8 cellular contexts compared by ENCODE assay signal in the genomic region with DNA sequence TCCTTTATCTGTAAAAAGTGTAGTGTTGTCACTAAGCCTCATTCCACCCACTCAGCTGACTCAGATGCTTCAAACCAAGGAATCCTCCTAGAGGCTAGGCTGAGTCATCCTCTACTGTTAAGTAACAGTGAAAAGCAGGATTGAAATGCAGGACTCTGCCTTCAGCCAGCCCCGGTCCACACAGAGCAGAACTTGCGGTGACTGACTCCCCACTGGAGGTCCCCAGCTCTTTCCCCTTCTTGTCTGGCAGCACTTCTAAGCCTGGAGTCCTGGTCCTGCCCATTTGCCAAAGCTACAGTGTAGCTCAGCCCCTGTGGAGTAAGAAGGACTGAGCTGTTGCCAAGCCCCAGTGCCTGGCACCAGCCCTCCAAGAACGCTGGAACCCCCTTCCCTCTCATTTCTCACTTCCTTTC. TPM values are rescaled to one million over a fixed set of nuclear protein-coding genes. Genes with fewer than 3 reads are reported as not detected.
DNase-seq lines count a peak whose midpoint lies in the region; ATAC-seq and TF ChIP-seq lines count a peak whose summit lies in the region.

No MANE protein-coding gene starts in this region.

- CTCF ChIA-PET in CD4-positive, alpha-beta T cell (lab: Charles Lee): no interaction called here

- H3K27me3 Mint-ChIP-seq in CD4-positive, alpha-beta T cell: peaks cover 5% of the 10 kb centered on the region

- H3K27ac ChIP-seq in CD4-positive, alpha-beta T cell (ENCODE audit: low read depth, low read length): no peak overlapping the region
- no peak overlapping the region for H3K27ac ChIP-seq in effector memory CD4-positive, alpha-beta T cell (ENCODE audit: insufficient read depth, low read length, poor library complexity, severe bottlenecking)
- no peak overlapping the region for H3K27ac ChIP-seq in SJCRH30

- no peak for TF ChIP-seq CTCF in epithelial cell of proximal tubule (conservative IDR thresholded peaks at IDR 0.05; ENCODE audit: low read depth, low read length)
- TF ChIP-seq CTCF in omental fat pad (IDR thresholded peaks at IDR 0.05): no peak
- no peak for TF ChIP-seq CTCF in CD4-positive, alpha-beta T cell (IDR thresholded peaks at IDR 0.05)

- H3K4me1 Mint-ChIP-seq in CD4-positive, alpha-beta T cell (ENCODE audit: low read depth): no peaks in the 10 kb centered on the region

- no peaks in the 10 kb centered on the region for H3K27me3 ChIP-seq in CD4-positive, alpha-beta T cell (ENCODE audit: control insufficient read depth, insufficient read depth, low read length)
- H3K27me3 ChIP-seq in effector memory CD4-positive, alpha-beta T cell (replicated peaks; ENCODE audit: control insufficient read depth, insufficient read depth, low read length, poor library complexity, severe bottlenecking): no peaks in the 10 kb centered on the region
- no peaks in the 10 kb centered on the region for H3K27me3 ChIP-seq in SJCRH30

- no peaks in the 10 kb centered on the region for H3K4me1 ChIP-seq in effector memory CD4-positive, alpha-beta T cell (ENCODE audit: control insufficient read depth, insufficient read depth, low read length, poor library complexity, severe bottlenecking)
- no peaks in the 10 kb centered on the region for H3K4me1 ChIP-seq in SJCRH30

- H3K36me3 Mint-ChIP-seq in CD4-positive, alpha-beta T cell (ENCODE audit: low read depth): no peaks in the 10 kb centered on the region

- intact Hi-C loops in CD4-positive, alpha-beta T cell (cut with DNase I, micrococcal nuclease): no loop called here

- H3K9me3 Mint-ChIP-seq in CD4-positive, alpha-beta T cell: no peaks in the 10 kb centered on the region

- no peak overlapping the region for H3K4me3 Mint-ChIP-seq in CD4-positive, alpha-beta T cell

- no peaks in the 10 kb centered on the region for H3K9me3 ChIP-seq in CD4-positive, alpha-beta T cell (ENCODE audit: control insufficient read depth, low read length)
- H3K9me3 ChIP-seq in effector memory CD4-positive, alpha-beta T cell (ENCODE audit: control insufficient read depth, low read length): no peaks in the 10 kb centered on the region
- no peaks in the 10 kb centered on the region for H3K9me3 ChIP-seq in SJCRH30 (replicated peaks)

- ATAC-seq in SK-N-SH treated with all-trans-retinoic acid at 6 μM for 48 hours (peak; percentile 94), omental fat pad (ENCODE audit: low FRiP score) (peak; percentile 84), HG02885 (IDR thresholded peaks at IDR 0.05; ENCODE audit: poor library complexity, unreplicated experiment) (no peak)
- ATAC-seq in CD4-positive, alpha-beta T cell (ENCODE audit: poor library complexity): no peak

- H3K4me3 ChIP-seq in epithelial cell of proximal tubule (ENCODE audit: low read depth, low read length) (no peak overlapping the region), SJCRH30 (no peak overlapping the region)
- no peak overlapping the region for H3K4me3 ChIP-seq in effector memory CD4-positive, alpha-beta T cell (ENCODE audit: insufficient read depth, low read depth, low read length, poor library complexity, severe bottlenecking)

- no peaks in the 10 kb centered on the region for H3K36me3 ChIP-seq in effector memory CD4-positive, alpha-beta T cell (ENCODE audit: control insufficient read depth, insufficient read depth, low read length)
- no peaks in the 10 kb centered on the region for H3K36me3 ChIP-seq in SJCRH30

- DNase-seq in HCEC 1CT (peak; percentile 91), epithelial cell of proximal tubule (ENCODE audit: low read depth) (peak; percentile 76), omental fat pad (ENCODE audit: low spot score) (no peak), SJCRH30 (no peak)
- DNase-seq in CD4-positive, alpha-beta T cell: no peak
- DNase-seq in effector memory CD4-positive, alpha-beta T cell: no peak

- H3K27ac Mint-ChIP-seq in CD4-positive, alpha-beta T cell: no peak overlapping the region

- POLR2A ChIA-PET in CD4-positive, alpha-beta T cell (lab: Charles Lee): no interaction called here

TF ChIP-seq in SK-N-SH treated with all-trans-retinoic acid at 6 μM for 48 hours, 23 proteins besides CTCF, POLR2A, EP300 and RAD21 (continues in another document):
- no peak for TF ChIP-seq CSDC2 (CRISPR knock-in tag; IDR thresholded peaks at IDR 0.05)
- TF ChIP-seq, protein P1, sequence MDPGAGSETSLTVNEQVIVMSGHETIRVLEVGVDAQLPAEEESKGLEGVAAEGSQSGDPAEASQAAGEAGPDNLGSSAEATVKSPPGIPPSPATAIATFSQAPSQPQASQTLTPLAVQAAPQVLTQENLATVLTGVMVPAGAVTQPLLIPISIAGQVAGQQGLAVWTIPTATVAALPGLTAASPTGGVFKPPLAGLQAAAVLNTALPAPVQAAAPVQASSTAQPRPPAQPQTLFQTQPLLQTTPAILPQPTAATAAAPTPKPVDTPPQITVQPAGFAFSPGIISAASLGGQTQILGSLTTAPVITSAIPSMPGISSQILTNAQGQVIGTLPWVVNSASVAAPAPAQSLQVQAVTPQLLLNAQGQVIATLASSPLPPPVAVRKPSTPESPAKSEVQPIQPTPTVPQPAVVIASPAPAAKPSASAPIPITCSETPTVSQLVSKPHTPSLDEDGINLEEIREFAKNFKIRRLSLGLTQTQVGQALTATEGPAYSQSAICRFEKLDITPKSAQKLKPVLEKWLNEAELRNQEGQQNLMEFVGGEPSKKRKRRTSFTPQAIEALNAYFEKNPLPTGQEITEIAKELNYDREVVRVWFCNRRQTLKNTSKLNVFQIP (CRISPR knock-in tag; IDR thresholded peaks at IDR 0.05; ENCODE audit: borderline replicate concordance, low read depth): no peak
- no peak for TF ChIP-seq ZNF565 (CRISPR knock-in tag; conservative IDR thresholded peaks at IDR 0.05; ENCODE audit: low read depth)
- TF ChIP-seq PPARA (CRISPR knock-in tag; IDR thresholded peaks at IDR 0.05; ENCODE audit: borderline replicate concordance): no peak
- TF ChIP-seq RARB (CRISPR knock-in tag; IDR thresholded peaks at IDR 0.05): no peak
- TF ChIP-seq, protein P2, sequence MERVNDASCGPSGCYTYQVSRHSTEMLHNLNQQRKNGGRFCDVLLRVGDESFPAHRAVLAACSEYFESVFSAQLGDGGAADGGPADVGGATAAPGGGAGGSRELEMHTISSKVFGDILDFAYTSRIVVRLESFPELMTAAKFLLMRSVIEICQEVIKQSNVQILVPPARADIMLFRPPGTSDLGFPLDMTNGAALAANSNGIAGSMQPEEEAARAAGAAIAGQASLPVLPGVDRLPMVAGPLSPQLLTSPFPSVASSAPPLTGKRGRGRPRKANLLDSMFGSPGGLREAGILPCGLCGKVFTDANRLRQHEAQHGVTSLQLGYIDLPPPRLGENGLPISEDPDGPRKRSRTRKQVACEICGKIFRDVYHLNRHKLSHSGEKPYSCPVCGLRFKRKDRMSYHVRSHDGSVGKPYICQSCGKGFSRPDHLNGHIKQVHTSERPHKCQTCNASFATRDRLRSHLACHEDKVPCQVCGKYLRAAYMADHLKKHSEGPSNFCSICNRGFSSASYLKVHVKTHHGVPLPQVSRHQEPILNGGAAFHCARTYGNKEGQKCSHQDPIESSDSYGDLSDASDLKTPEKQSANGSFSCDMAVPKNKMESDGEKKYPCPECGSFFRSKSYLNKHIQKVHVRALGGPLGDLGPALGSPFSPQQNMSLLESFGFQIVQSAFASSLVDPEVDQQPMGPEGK (CRISPR knock-in tag; IDR thresholded peaks at IDR 0.05; ENCODE audit: borderline replicate concordance): no peak
- TF ChIP-seq ZFP30 (CRISPR knock-in tag; IDR thresholded peaks at IDR 0.05): no peak
- no peak for TF ChIP-seq TOX (CRISPR knock-in tag; IDR thresholded peaks at IDR 0.05; ENCODE audit: borderline replicate concordance)
- TF ChIP-seq BACH2 (CRISPR knock-in tag; IDR thresholded peaks at IDR 0.05; ENCODE audit: borderline replicate concordance): no peak
- TF ChIP-seq, protein P3, sequence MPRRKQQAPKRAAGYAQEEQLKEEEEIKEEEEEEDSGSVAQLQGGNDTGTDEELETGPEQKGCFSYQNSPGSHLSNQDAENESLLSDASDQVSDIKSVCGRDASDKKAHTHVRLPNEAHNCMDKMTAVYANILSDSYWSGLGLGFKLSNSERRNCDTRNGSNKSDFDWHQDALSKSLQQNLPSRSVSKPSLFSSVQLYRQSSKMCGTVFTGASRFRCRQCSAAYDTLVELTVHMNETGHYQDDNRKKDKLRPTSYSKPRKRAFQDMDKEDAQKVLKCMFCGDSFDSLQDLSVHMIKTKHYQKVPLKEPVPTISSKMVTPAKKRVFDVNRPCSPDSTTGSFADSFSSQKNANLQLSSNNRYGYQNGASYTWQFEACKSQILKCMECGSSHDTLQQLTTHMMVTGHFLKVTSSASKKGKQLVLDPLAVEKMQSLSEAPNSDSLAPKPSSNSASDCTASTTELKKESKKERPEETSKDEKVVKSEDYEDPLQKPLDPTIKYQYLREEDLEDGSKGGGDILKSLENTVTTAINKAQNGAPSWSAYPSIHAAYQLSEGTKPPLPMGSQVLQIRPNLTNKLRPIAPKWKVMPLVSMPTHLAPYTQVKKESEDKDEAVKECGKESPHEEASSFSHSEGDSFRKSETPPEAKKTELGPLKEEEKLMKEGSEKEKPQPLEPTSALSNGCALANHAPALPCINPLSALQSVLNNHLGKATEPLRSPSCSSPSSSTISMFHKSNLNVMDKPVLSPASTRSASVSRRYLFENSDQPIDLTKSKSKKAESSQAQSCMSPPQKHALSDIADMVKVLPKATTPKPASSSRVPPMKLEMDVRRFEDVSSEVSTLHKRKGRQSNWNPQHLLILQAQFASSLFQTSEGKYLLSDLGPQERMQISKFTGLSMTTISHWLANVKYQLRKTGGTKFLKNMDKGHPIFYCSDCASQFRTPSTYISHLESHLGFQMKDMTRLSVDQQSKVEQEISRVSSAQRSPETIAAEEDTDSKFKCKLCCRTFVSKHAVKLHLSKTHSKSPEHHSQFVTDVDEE (CRISPR knock-in tag; IDR thresholded peaks at IDR 0.05): no peak
- no peak for TF ChIP-seq ISL1 (CRISPR knock-in tag; IDR thresholded peaks at IDR 0.05)
- TF ChIP-seq ESRRG (CRISPR knock-in tag; IDR thresholded peaks at IDR 0.05): no peak

RNA-seq across cellular contexts. Expression of a gene that starts 1.7 kb away (rescaled TPM):
- not detected in 2 replicates for total RNA-seq in epithelial cell of proximal tubule
- total RNA-seq in omental fat pad: 10 to 100 TPM in 2 of 4 donors, 1 to 10 TPM in 2; 3.2 to 62.0 (median 16.6) TPM
- total RNA-seq in CD4-positive, alpha-beta T cell: under 1 TPM in 1 of 2 experiments, not detected in 1; 0.08 TPM
- total RNA-seq in SJCRH30 (2014; rRNA removed; shearing (Covaris generic)): not detected in 2 replicates

RNA-seq across cellular contexts. Expression of a gene that starts 22.2 kb away (rescaled TPM):
- 0.22 TPM in 1 of 2 replicates, not detected in the other for total RNA-seq in epithelial cell of proximal tubule
- not detected for total RNA-seq in omental fat pad
- total RNA-seq in CD4-positive, alpha-beta T cell: not detected
- not detected in 2 replicates for total RNA-seq in SJCRH30 (2014; rRNA removed; shearing (Covaris generic))

RNA-seq across cellular contexts. Expression of a gene that starts 51.5 kb away (rescaled TPM):
- 0.29 and 0.58 TPM in 2 replicates for total RNA-seq in epithelial cell of proximal tubule
- total RNA-seq in omental fat pad: 1 to 10 TPM; 1.1 to 5.4 (median 1.8) TPM
- not detected for total RNA-seq in CD4-positive, alpha-beta T cell
- not detected in 2 replicates for total RNA-seq in SJCRH30 (2014; rRNA removed; shearing (Covaris generic))

RNA-seq across cellular contexts. Expression of a gene that starts 58.2 kb away (rescaled TPM):
- not detected in 2 replicates for total RNA-seq in epithelial cell of proximal tubule
- total RNA-seq in omental fat pad: under 1 TPM in 2 of 4 donors, not detected in 2; 0.24 to 0.37 TPM
- not detected for total RNA-seq in CD4-positive, alpha-beta T cell
- total RNA-seq in SJCRH30 (2014; rRNA removed; shearing (Covaris generic)): 0.05 and 0.30 TPM in 2 replicates

Comparison
In these comparisons a context has a peak if more than half of its experiments do, and no peak if none do; other contexts are left out.
1. DNase-seq: peak in HCEC 1CT (single experiment) and epithelial cell of proximal tubule (single experiment); none in omental fat pad (single experiment), CD4-positive, alpha-beta T cell (0 of 10), effector memory CD4-positive, alpha-beta T cell (0 of 3) and SJCRH30 (0 of 2).
2. ATAC-seq: peak in SK-N-SH treated with all-trans-retinoic acid at 6 μM for 48 hours (single experiment) and omental fat pad (single experiment); none in HG02885 (single experiment) and CD4-positive, alpha-beta T cell (single experiment).